25 cellular contexts compared by ENCODE assay signal in the genomic region with DNA sequence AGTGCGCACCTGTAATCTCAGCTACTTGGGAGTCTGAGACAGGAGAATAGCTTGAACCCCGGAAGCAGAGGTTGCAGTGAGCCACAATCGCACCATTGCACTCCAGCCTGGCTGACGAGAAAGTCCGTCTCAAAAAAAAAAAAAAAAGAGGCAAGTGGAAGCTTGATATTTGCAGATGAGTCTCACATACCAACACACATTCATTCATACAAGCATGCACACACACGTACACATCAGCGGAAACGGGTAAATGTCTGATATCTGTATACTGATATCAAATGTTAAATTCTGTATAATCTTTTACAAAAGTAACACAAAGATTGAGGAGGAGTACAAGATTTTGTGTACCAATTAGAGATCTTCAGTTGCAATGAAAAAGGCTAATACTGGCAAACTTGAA. TPM values are rescaled to one million over a fixed set of nuclear protein-coding genes. Genes with fewer than 3 reads are reported as not detected.
DNase-seq lines count a peak whose midpoint lies in the region; ATAC-seq, FAIRE-seq and TF ChIP-seq lines count a peak whose summit lies in the region.
"Had no signal": no experiment of that assay in that cellular context is flagged by ENCODE, and none has a peak within 500 bp of the region (broad histone marks: within the 10 kb centered on the region; RNA-seq: fewer than 3 reads in every experiment).

No MANE protein-coding gene starts in this region.

- no peak for ATAC-seq in HG03342 (IDR thresholded peaks at IDR 0.05; ENCODE audit: unreplicated experiment)
- ATAC-seq: A549, GM12878, GM23338, HCT116 had no signal

- H3K9ac ChIP-seq in keratinocyte (ENCODE audit: control insufficient read depth, extremely low read depth, insufficient read depth, low read length): peak overlapping the region; percentile 56
- H3K9ac ChIP-seq: BLaER1 treated with 17β-estradiol and CSF1 and Interleukin-3, amounts not matched to agents 10 nM and 100 nM had no signal

- H3K27ac ChIP-seq in RWPE1 (no peak overlapping the region), epithelial cell of prostate (peak overlapping the region; percentile 78), keratinocyte (ENCODE audit: control insufficient read depth, insufficient read depth, low read length) (peak overlapping the region; percentile 91)
- H3K27ac ChIP-seq: A549; BLaER1 treated with 17β-estradiol and CSF1 and Interleukin-3, amounts not matched to agents 10 nM and 100 nM had no signal

- peaks cover 28% of the 10 kb centered on the region for H3K4me1 ChIP-seq in keratinocyte (ENCODE audit: control insufficient read depth, extremely low read depth, insufficient read depth, low read length)
- H3K4me1 ChIP-seq: A549; BE2C; BLaER1 treated with 17β-estradiol and CSF1 and Interleukin-3, amounts not matched to agents 10 nM and 100 nM had no signal

- H3K27me3 ChIP-seq in bronchial epithelial cell (ENCODE audit: control insufficient read depth, insufficient read depth, low read length) (no peaks in the 10 kb centered on the region), keratinocyte (ENCODE audit: control insufficient read depth, extremely low read depth, insufficient read depth, low read length) (no peaks in the 10 kb centered on the region)
- H3K27me3 ChIP-seq: BE2C; BLaER1 treated with 17β-estradiol and CSF1 and Interleukin-3, amounts not matched to agents 10 nM and 100 nM had no signal

- no peaks in the 10 kb centered on the region for H3K9me3 ChIP-seq in keratinocyte (ENCODE audit: control insufficient read depth, low read depth, low read length)
- H3K9me3 ChIP-seq: A549, BE2C had no signal

- peak overlapping the region; percentile 64 for H2AFZ ChIP-seq in keratinocyte (ENCODE audit: control insufficient read depth, low read length)
- H2AFZ ChIP-seq: GM23338 had no signal

- FAIRE-seq in bronchial epithelial cell (lab: Jason Lieb, UNC) (no peak), keratinocyte (lab: Jason Lieb, UNC) (peak; percentile 92)
- FAIRE-seq: A549, D721Med, GM12878, GM19239 had no signal

- dilution Hi-C loops in keratinocyte (cut with MboI; ENCODE audit: extremely low pct_ligation_motif_present, low sequenced_read_pairs): no loop called here

- no peak for TF ChIP-seq CTCF in RWPE1 (conservative IDR thresholded peaks at IDR 0.05; ENCODE audit: low read depth)
- no peak for TF ChIP-seq CTCF in bronchial epithelial cell (IDR thresholded peaks at IDR 0.05; ENCODE audit: insufficient read depth, low read length, severe bottlenecking)
- TF ChIP-seq CTCF in keratinocyte (optimal IDR thresholded peaks at IDR 0.05 in 1 of 3, IDR thresholded peaks at IDR 0.05 in 1 of 3, conservative IDR thresholded peaks at IDR 0.05 in 1 of 3; ENCODE audit: extremely low read depth in 1 of 3, insufficient read depth in 2 of 3, low read length in 3 of 3): no peak

- no peaks in the 10 kb centered on the region for H3K9me1 ChIP-seq in keratinocyte (ENCODE audit: control insufficient read depth, extremely low read depth, insufficient read depth, low read length)

- POLR2A ChIA-PET in RWPE1 (lab: Yijun Ruan, JAX; ENCODE audit: low non-redundant PET): no interaction called here

- no peaks in the 10 kb centered on the region for H3K79me2 ChIP-seq in keratinocyte (ENCODE audit: control insufficient read depth, insufficient read depth, low read length)

- H4K20me1 ChIP-seq in keratinocyte (ENCODE audit: control insufficient read depth, extremely low read depth, insufficient read depth, low read length): no peaks in the 10 kb centered on the region
- H4K20me1 ChIP-seq: BLaER1 treated with 17β-estradiol and CSF1 and Interleukin-3, amounts not matched to agents 10 nM and 100 nM had no signal

- H3K4me2 ChIP-seq in keratinocyte (ENCODE audit: control insufficient read depth, extremely low read depth, insufficient read depth, low read depth, low read length): peak overlapping the region; percentile 90
- H3K4me2 ChIP-seq: A549; BLaER1 treated with 17β-estradiol and CSF1 and Interleukin-3, amounts not matched to agents 10 nM and 100 nM; GM23338 had no signal

- CTCF ChIA-PET in RWPE1 (lab: Yijun Ruan, JAX): no interaction called here

- DNase-seq in RWPE1 (ENCODE audit: low spot score): peak; percentile 25
- peak; percentile 47 for DNase-seq in bronchial epithelial cell (ENCODE audit: low read depth)
- no peak for DNase-seq in epithelial cell of prostate (ENCODE audit: low read depth, low spot score)
- peak; percentile 73 for DNase-seq in keratinocyte (ENCODE audit: low read depth, low spot score)
- no peak for DNase-seq in NOMO-1 (lab: John Stamatoyannopoulos, UW; ENCODE audit: unreplicated experiment in 2 of 2)
- no peak for DNase-seq in NCI-H510A (lab: John Stamatoyannopoulos, UW)
- DNase-seq: 8988T; ACHN; AML-193; BE2C; CD4-positive, alpha-beta T cell; CD8-positive, alpha-beta memory T cell; DMS 273 treated with DMSO at 0.1 percent for 48 hours; DMS79; EL; GDM1; H9 had no signal

- H3K4me3 ChIP-seq in bronchial epithelial cell (ENCODE audit: low read depth, low read length) (no peak overlapping the region), keratinocyte (ENCODE audit: control insufficient read depth in 2 of 3, extremely low read depth in 1 of 3, insufficient read depth in 2 of 3, low read depth in 1 of 3, low read length in 3 of 3) (peak overlapping the region in 2 of 3 experiments; percentile 36 to 50)
- H3K4me3 ChIP-seq: A549; BLaER1 treated with 17β-estradiol and CSF1 and Interleukin-3, amounts not matched to agents 10 nM and 100 nM; GM12878; GM23338 had no signal

- no peaks in the 10 kb centered on the region for H3K36me3 ChIP-seq in bronchial epithelial cell (ENCODE audit: control insufficient read depth, insufficient read depth, low read length)
- H3K36me3 ChIP-seq in keratinocyte (ENCODE audit: control insufficient read depth in 2 of 2, extremely low read depth in 1 of 2, insufficient read depth in 2 of 2, low read length in 2 of 2): no peaks in the 10 kb centered on the region
- H3K36me3 ChIP-seq: BE2C; BLaER1 treated with 17β-estradiol and CSF1 and Interleukin-3, amounts not matched to agents 10 nM and 100 nM had no signal

RNA-seq across cellular contexts. Expression of a gene that starts 47.8 kb away (rescaled TPM):
- total RNA-seq in bronchial epithelial cell: 31.6 and 34.8 TPM in 2 replicates
- 9.1 to 16.5 TPM (median 11.4 TPM) in 3 replicates for polyA plus RNA-seq in keratinocyte
- 13.7 TPM for polyA plus RNA-seq in keratinocyte (2011; ENCODE audit: low read depth)
- 8.9 and 18.8 TPM in 2 replicates for polyA plus RNA-seq in keratinocyte (2011; cell fraction: cytosol; rRNA removed)
- 11.8 and 13.3 TPM in 2 replicates for polyA plus RNA-seq in keratinocyte (2011; cell fraction: nucleus; rRNA removed)
- 9.8 and 9.9 TPM in 2 replicates for polyA plus RNA-seq in keratinocyte (2012; ENCODE audit: low replicate concordance)
- polyA minus RNA-seq in keratinocyte: 3.8 to 20.0 TPM (median 8.4 TPM) in 3 replicates
- 20.3 TPM for polyA minus RNA-seq in keratinocyte (2011; cell fraction: cytosol; rRNA and poly(A)+ RNA removed)
- 11.9 and 24.4 TPM in 2 replicates for polyA minus RNA-seq in keratinocyte (2011; cell fraction: nucleus; rRNA and poly(A)+ RNA removed)

Comparison
In these comparisons a context has a peak if more than half of its experiments do, and no peak if none do; other contexts are left out.
1. DNase-seq: peak in RWPE1 (single experiment), bronchial epithelial cell (single experiment) and keratinocyte (single experiment); none in epithelial cell of prostate (single experiment), NOMO-1 (0 of 2) and NCI-H510A (single experiment).